28 cellular contexts compared by ENCODE assay signal in genomic region chr6:107555449-107555848, GRCh38.
A peak's percentile ranks its signal among the peaks of the same experiment; 100 is the strongest.
DNase-seq lines count a peak whose midpoint lies in the region; TF ChIP-seq lines count a peak whose summit lies in the region.
"Had no signal": no experiment of that assay in that cellular context is flagged by ENCODE, and none has a peak within 500 bp of the region (broad histone marks: within the 10 kb centered on the region; RNA-seq: fewer than 3 reads in every experiment).

No MANE protein-coding gene starts in this region.

- H3K27me3 Mint-ChIP-seq in glutamatergic neuron (ENCODE audit: unreplicated experiment), result peaks cover 2% of the 10 kb centered on the region
- peaks cover 17% of the 10 kb centered on the region for H3K27me3 Mint-ChIP-seq in HFFc6 (ENCODE audit: insufficient read depth)
- H3K27me3 Mint-ChIP-seq: memory B cell had no signal

- peaks cover 3% of the 10 kb centered on the region; the same call in 1 of the 2 replicates for H3K36me3 ChIP-seq in BE2C
- no peaks in the 10 kb centered on the region for H3K36me3 ChIP-seq in transverse colon
- H3K36me3 ChIP-seq: adrenal gland, colonic mucosa, upper lobe of right lung had no signal

- CTCF ChIA-PET in RWPE1 (lab: Yijun Ruan, JAX), result no interaction called here

- H3K27ac Mint-ChIP-seq in glutamatergic neuron (ENCODE audit: unreplicated experiment), result peak overlapping the region; percentile 65
- no peak overlapping the region for H3K27ac Mint-ChIP-seq in HFFc6
- H3K27ac Mint-ChIP-seq: activated CD8-positive, alpha-beta T cell treated with anti-CD3 and anti-CD28 coated beads, Interleukin-2, amount 10 ng/mL, durations not matched to agents 7 days and 5 days; memory B cell had no signal

- H3K27me3 ChIP-seq in BE2C (no peaks in the 10 kb centered on the region), transverse colon (no peaks in the 10 kb centered on the region)
- H3K27me3 ChIP-seq: adrenal gland, colonic mucosa, upper lobe of right lung had no signal

- TF ChIP-seq CTCF in BE2C (IDR thresholded peaks at IDR 0.05; ENCODE audit: low read depth, low read length), result no peak
- no peak for TF ChIP-seq CTCF in glutamatergic neuron (IDR thresholded peaks at IDR 0.05; ENCODE audit: partially characterized antibody, unreplicated experiment)
- TF ChIP-seq CTCF in transverse colon (IDR thresholded peaks at IDR 0.05), result no peak
- TF ChIP-seq CTCF in RWPE1 (conservative IDR thresholded peaks at IDR 0.05; ENCODE audit: low read depth), result no peak
- TF ChIP-seq CTCF in HFFc6 (IDR thresholded peaks at IDR 0.05), result no peak

- H3K4me1 ChIP-seq in BE2C (peaks cover 33% of the 10 kb centered on the region), transverse colon (peaks cover 0 to 4% (median 0%) of the 10 kb centered on the region in 4 donors)
- H3K4me1 ChIP-seq: colonic mucosa, upper lobe of right lung had no signal

- TF ChIP-seq POLR2A in transverse colon (IDR thresholded peaks at IDR 0.05), result no peak

- H3K9me3 ChIP-seq in BE2C (no peaks in the 10 kb centered on the region), transverse colon (no peaks in the 10 kb centered on the region)
- H3K9me3 ChIP-seq: adrenal gland, colonic mucosa, upper lobe of right lung had no signal

- H3K4me3 ChIP-seq in BE2C (ENCODE audit: low read depth, low read length), result 0 out of 2 replicates have a peak overlapping the region, but pooled peaks have one; percentile 12
- H3K4me3 ChIP-seq in transverse colon, result no peak overlapping the region
- H3K4me3 ChIP-seq: adrenal gland, colonic mucosa, upper lobe of right lung had no signal

- no peaks in the 10 kb centered on the region for H3K36me3 Mint-ChIP-seq in glutamatergic neuron (ENCODE audit: unreplicated experiment)
- no peaks in the 10 kb centered on the region for H3K36me3 Mint-ChIP-seq in HFFc6 (ENCODE audit: low read depth)
- H3K36me3 Mint-ChIP-seq: memory B cell had no signal

- H3K4me1 Mint-ChIP-seq in glutamatergic neuron (ENCODE audit: low read depth, unreplicated experiment) (peaks cover 17% of the 10 kb centered on the region), HFFc6 (ENCODE audit: low read depth) (no peaks in the 10 kb centered on the region)

- TF ChIP-seq EP300 in transverse colon (IDR thresholded peaks at IDR 0.05; ENCODE audit: low read depth), result no peak

- peaks cover 7% of the 10 kb centered on the region for H3K9me3 Mint-ChIP-seq in glutamatergic neuron (ENCODE audit: unreplicated experiment)
- H3K9me3 Mint-ChIP-seq in HFFc6, result no peaks in the 10 kb centered on the region
- H3K9me3 Mint-ChIP-seq: memory B cell had no signal

- peak; percentile 84 for DNase-seq in BE2C
- peak; percentile 98 for DNase-seq in NCI-H146 treated with DMSO at 0.1 percent for 48 hours (lab: John Stamatoyannopoulos, UW; ENCODE audit: unreplicated experiment)
- peak; percentile 99 for DNase-seq in NCI-H69 (lab: John Stamatoyannopoulos, UW)
- DNase-seq in glutamatergic neuron, result peak; percentile 30
- DNase-seq in transverse colon, result no peak
- no peak for DNase-seq in SW480 (ENCODE audit: low spot score)
- DNase-seq in RWPE1 (ENCODE audit: low spot score), result no peak
- DNase-seq in HFFc6, result no peak
- DNase-seq: ACHN; activated CD4-positive, alpha-beta T cell treated with anti-CD3 and anti-CD28 coated beads for 1 hour; activated CD8-positive, alpha-beta T cell treated with anti-CD3 and anti-CD28 coated beads, Interleukin-2, amount 10 ng/mL, durations not matched to agents 7 days and 5 days; activated gamma-delta T cell treated with Interleukin-2 at 50 U/mL for 16 hours; activated T-cell treated with anti-CD3 and anti-CD28 coated beads, Interleukin-2, amount 50 U/mL, for 1 hour; colonic mucosa; IMR-90; left cardiac atrium; NCI-H1694 treated with DMSO at 0.1 percent for 48 hours; NCI-H526 treated with DMSO at 0.1 percent for 48 hours; PC-3; right cardiac atrium; SHP77 treated with DMSO at 0.1 percent for 48 hours; stimulated activated CD4-positive, alpha-beta T cell treated with anti-CD3 and anti-CD28 coated beads, Interleukin-15, amount 100 ng/mL, for 24 hours; stimulated activated CD8-positive, alpha-beta memory T cell treated with anti-CD3 and anti-CD28 coated beads, Interleukin-4, amount 100 ng/mL, for 48 hours; T-helper 1 cell; upper lobe of right lung had no signal

- in situ Hi-C loops in transverse colon (cut with MboI; ENCODE audit: low pct_ligation_motif_present in 1 of 4, low pct_unique_long_range_greater_than_20kb in 1 of 4, low sequenced_read_pairs in 3 of 4), result no loop called here

- WGBS in transverse colon (ENCODE audit: low coverage in 1 of 2), 2 donors, result 90 to 97% methylated on average over 4 to 7 of the region's 7 CpGs

- POLR2A ChIA-PET in RWPE1 (lab: Yijun Ruan, JAX; ENCODE audit: low non-redundant PET), result no interaction called here

- no peak overlapping the region for H3K27ac ChIP-seq in transverse colon
- no peak overlapping the region for H3K27ac ChIP-seq in RWPE1
- H3K27ac ChIP-seq: C4-2B, colonic mucosa, upper lobe of right lung had no signal

- intact Hi-C loops in transverse colon (cut with DNase I; ENCODE audit: low total_unique reads), result no loop called here

- H3K4me3 Mint-ChIP-seq in glutamatergic neuron (ENCODE audit: unreplicated experiment), result no peak overlapping the region
- H3K4me3 Mint-ChIP-seq in HFFc6, result no peak overlapping the region
- H3K4me3 Mint-ChIP-seq: activated CD8-positive, alpha-beta T cell treated with anti-CD3 and anti-CD28 coated beads, Interleukin-2, amount 10 ng/mL, durations not matched to agents 7 days and 5 days; memory B cell had no signal

Comparison
In these comparisons a context has a peak if more than half of its experiments do, and no peak if none do; other contexts are left out.
1. DNase-seq: peak in BE2C (single experiment), NCI-H146 treated with DMSO at 0.1 percent for 48 hours (single experiment), NCI-H69 (single experiment) and glutamatergic neuron (single experiment); none in transverse colon (single experiment), SW480 (single experiment), RWPE1 (single experiment) and HFFc6 (single experiment).